In genomic region chr12:84701041-84701440, GRCh38 we compare ENCODE assay signal across 1 cellular context.
TF ChIP-seq lines count a peak whose summit lies in the region.

No MANE protein-coding gene starts in this region.

TF ChIP-seq in GM23338, 12 proteins besides CTCF, POLR2A, EP300 and RAD21 (continued from another document):
- TF ChIP-seq EZH2 (IDR thresholded peaks at IDR 0.05; ENCODE audit: low read depth, unreplicated experiment), result no peak
- no peak for TF ChIP-seq JUNB (IDR thresholded peaks at IDR 0.05; ENCODE audit: unreplicated experiment)
- TF ChIP-seq STAT1 (IDR thresholded peaks at IDR 0.05; ENCODE audit: unreplicated experiment), result no peak
